In genomic region chr6:74356385-74356784, GRCh38 we compare ENCODE assay signal across 21 cellular contexts.
A peak's percentile ranks its signal among the peaks of the same experiment; 100 is the strongest.
DNase-seq lines count a peak whose midpoint lies in the region; ATAC-seq, FAIRE-seq and TF ChIP-seq lines count a peak whose summit lies in the region.
"Had no signal": no experiment of that assay in that cellular context is flagged by ENCODE, and none has a peak within 500 bp of the region (broad histone marks: within the 10 kb centered on the region; RNA-seq: fewer than 3 reads in every experiment).

No MANE protein-coding gene starts in this region.

- dilution Hi-C loops in keratinocyte (cut with MboI; ENCODE audit: extremely low pct_ligation_motif_present, low sequenced_read_pairs) = no loop called here

- CTCF ChIA-PET in A673 (lab: Charles Lee) = no interaction called here
- CTCF ChIA-PET in activated CD8-positive, alpha-beta memory T cell treated with anti-CD3 and anti-CD28 coated beads, Interleukin-2, amount 10 ng/mL, durations not matched to agents 7 days and 5 days (lab: Charles Lee) = no interaction called here

- H3K4me3 Mint-ChIP-seq in activated CD8-positive, alpha-beta memory T cell treated with anti-CD3 and anti-CD28 coated beads, Interleukin-2, amount 10 ng/mL, durations not matched to agents 7 days and 5 days = no peak overlapping the region
- H3K4me3 Mint-ChIP-seq: CD8-positive, alpha-beta T cell; stimulated activated naive CD8-positive, alpha-beta T cell treated with anti-CD3 and anti-CD28 coated beads, Interleukin-15, Interleukin-2, amounts not matched to agents 100 ng/mL and 50 ng/mL, for 24 hours; type B pancreatic cell had no signal

- H3K4me2 ChIP-seq in keratinocyte (ENCODE audit: control insufficient read depth, extremely low read depth, insufficient read depth, low read depth, low read length) = no peak overlapping the region
- H3K4me2 ChIP-seq: PC-9 had no signal

- ATAC-seq in activated CD8-positive, alpha-beta memory T cell treated with anti-CD3 and anti-CD28 coated beads, Interleukin-2, amount 10 ng/mL, durations not matched to agents 7 days and 5 days = no peak
- ATAC-seq: CD8-positive, alpha-beta T cell; left lung; right lobe of liver had no signal

- H4K20me1 ChIP-seq in keratinocyte (ENCODE audit: control insufficient read depth, extremely low read depth, insufficient read depth, low read length) = no peaks in the 10 kb centered on the region

- BruUV-seq in A673 (replicated peaks; lab: Mats Ljungman, UMichigan) = no TSS peak

- POLR2A ChIA-PET in A673 (lab: Charles Lee; ENCODE audit: low non-redundant PET) = no interaction called here

- no peaks in the 10 kb centered on the region for H3K79me2 ChIP-seq in keratinocyte (ENCODE audit: control insufficient read depth, insufficient read depth, low read length)

- H3K9me3 ChIP-seq in A673 (ENCODE audit: low read depth, low read length, poor library complexity, severe bottlenecking) (no peaks in the 10 kb centered on the region), keratinocyte (ENCODE audit: control insufficient read depth, low read depth, low read length) (no peaks in the 10 kb centered on the region)
- H3K9me3 ChIP-seq: left lung, right lobe of liver had no signal

- H3K4me1 ChIP-seq in A673 (ENCODE audit: insufficient read depth, low read length, poor library complexity, severe bottlenecking) (no peaks in the 10 kb centered on the region), keratinocyte (ENCODE audit: control insufficient read depth, extremely low read depth, insufficient read depth, low read length) (peaks cover 2% of the 10 kb centered on the region)
- H3K4me1 ChIP-seq: left lung, right lobe of liver had no signal

- H3K4me3 ChIP-seq in A673 (ENCODE audit: low read depth, low read length, poor library complexity, severe bottlenecking) = no peak overlapping the region
- H3K4me3 ChIP-seq in brain microvascular endothelial cell (ENCODE audit: low read depth, low read length) = no peak overlapping the region
- H3K4me3 ChIP-seq in keratinocyte (ENCODE audit: control insufficient read depth in 2 of 3, extremely low read depth in 1 of 3, insufficient read depth in 2 of 3, low read depth in 1 of 3, low read length in 3 of 3) = no peak overlapping the region
- H3K4me3 ChIP-seq: left lung, PC-9, right lobe of liver had no signal

- in situ Hi-C loops in brain microvascular endothelial cell (cut with HindIII; ENCODE audit: low pct_ligation_motif_present, low sequenced_read_pairs) = no loop called here

- peak; percentile 39 for FAIRE-seq in keratinocyte (lab: Jason Lieb, UNC)
- FAIRE-seq: H54 had no signal

- H3K27ac Mint-ChIP-seq in activated CD8-positive, alpha-beta memory T cell treated with anti-CD3 and anti-CD28 coated beads, Interleukin-2, amount 10 ng/mL, durations not matched to agents 7 days and 5 days = no peak overlapping the region
- H3K27ac Mint-ChIP-seq: CD8-positive, alpha-beta T cell; stimulated activated naive CD8-positive, alpha-beta T cell treated with anti-CD3 and anti-CD28 coated beads, Interleukin-15, Interleukin-2, amounts not matched to agents 100 ng/mL and 50 ng/mL, for 24 hours; type B pancreatic cell had no signal

- no peak overlapping the region for H3K27ac ChIP-seq in A673 (ENCODE audit: low read depth, low read length, poor library complexity, severe bottlenecking)
- no peak overlapping the region for H3K27ac ChIP-seq in brain microvascular endothelial cell
- H3K27ac ChIP-seq in keratinocyte (ENCODE audit: control insufficient read depth, insufficient read depth, low read length) = no peak overlapping the region
- H3K27ac ChIP-seq: left lung, PC-9, right lobe of liver had no signal

- H3K27me3 ChIP-seq in A673 (replicated peaks; ENCODE audit: insufficient read depth, low read depth, low read length, poor library complexity) (no peaks in the 10 kb centered on the region), brain microvascular endothelial cell (replicated peaks) (no peaks in the 10 kb centered on the region), keratinocyte (ENCODE audit: control insufficient read depth, extremely low read depth, insufficient read depth, low read length) (no peaks in the 10 kb centered on the region)
- H3K27me3 ChIP-seq: left lung, right lobe of liver had no signal

- H3K27me3 Mint-ChIP-seq in activated CD8-positive, alpha-beta memory T cell treated with anti-CD3 and anti-CD28 coated beads, Interleukin-2, amount 10 ng/mL, durations not matched to agents 7 days and 5 days = no peaks in the 10 kb centered on the region
- H3K27me3 Mint-ChIP-seq: stimulated activated naive CD8-positive, alpha-beta T cell treated with anti-CD3 and anti-CD28 coated beads, Interleukin-15, Interleukin-2, amounts not matched to agents 100 ng/mL and 50 ng/mL, for 24 hours; type B pancreatic cell had no signal

- no peaks in the 10 kb centered on the region for H3K36me3 ChIP-seq in A673 (ENCODE audit: insufficient read depth, low read length, poor library complexity, severe bottlenecking)
- no peaks in the 10 kb centered on the region for H3K36me3 ChIP-seq in brain microvascular endothelial cell (replicated peaks)
- H3K36me3 ChIP-seq in keratinocyte (ENCODE audit: control insufficient read depth in 2 of 2, extremely low read depth in 1 of 2, insufficient read depth in 2 of 2, low read length in 2 of 2) = no peaks in the 10 kb centered on the region
- H3K36me3 ChIP-seq: left lung, right lobe of liver had no signal

- H3K36me3 Mint-ChIP-seq in activated CD8-positive, alpha-beta memory T cell treated with anti-CD3 and anti-CD28 coated beads, Interleukin-2, amount 10 ng/mL, durations not matched to agents 7 days and 5 days = no peaks in the 10 kb centered on the region
- H3K36me3 Mint-ChIP-seq: CD8-positive, alpha-beta T cell; type B pancreatic cell had no signal

- no peak overlapping the region for H3K9ac ChIP-seq in keratinocyte (ENCODE audit: control insufficient read depth, extremely low read depth, insufficient read depth, low read length)

- TF ChIP-seq CTCF in A673 (conservative IDR thresholded peaks at IDR 0.05; ENCODE audit: low read depth, low read length) (no peak), brain microvascular endothelial cell (IDR thresholded peaks at IDR 0.05; ENCODE audit: low read depth, low read length, missing control alignments) (no peak), keratinocyte (optimal IDR thresholded peaks at IDR 0.05 in 1 of 3, IDR thresholded peaks at IDR 0.05 in 1 of 3, conservative IDR thresholded peaks at IDR 0.05 in 1 of 3; ENCODE audit: extremely low read depth in 1 of 3, insufficient read depth in 2 of 3, low read length in 3 of 3) (no peak)

- no peak overlapping the region for H2AFZ ChIP-seq in keratinocyte (ENCODE audit: control insufficient read depth, low read length)
- H2AFZ ChIP-seq: PC-9 had no signal

- intact Hi-C loops in A673 (cut with micrococcal nuclease; ENCODE audit: unreplicated experiment) = no loop called here
- intact Hi-C loops in cardiac septum (cut with DNase I) = no loop called here

- peaks cover 2% of the 10 kb centered on the region for H3K9me3 Mint-ChIP-seq in activated CD8-positive, alpha-beta memory T cell treated with anti-CD3 and anti-CD28 coated beads, Interleukin-2, amount 10 ng/mL, durations not matched to agents 7 days and 5 days (ENCODE audit: low read depth)
- H3K9me3 Mint-ChIP-seq: CD8-positive, alpha-beta T cell; stimulated activated naive CD8-positive, alpha-beta T cell treated with anti-CD3 and anti-CD28 coated beads, Interleukin-15, Interleukin-2, amounts not matched to agents 100 ng/mL and 50 ng/mL, for 24 hours; type B pancreatic cell had no signal

- DNase-seq in A673 (ENCODE audit: low spot score) (peak; percentile 34), HT1080 (ENCODE audit: low read depth) (peak; percentile 17), brain microvascular endothelial cell (peak; percentile 17), keratinocyte (ENCODE audit: low read depth, low spot score) (peak; percentile 23), activated gamma-delta T cell (lab: John Stamatoyannopoulos, UW) (no peak), DMS79 (lab: John Stamatoyannopoulos, UW) (no peak), cardiac septum (ENCODE audit: low spot score) (no peak)
- DNase-seq in activated CD8-positive, alpha-beta memory T cell treated with anti-CD3 and anti-CD28 coated beads, Interleukin-2, amount 10 ng/mL, durations not matched to agents 7 days and 5 days = no peak
- DNase-seq: activated CD4-positive, alpha-beta T cell treated with anti-CD3 and anti-CD28 coated beads, Interleukin-2, amount 50 U/mL, for 1 hour; activated naive CD4-positive, alpha-beta T cell; activated T-cell treated with anti-CD3 and anti-CD28 coated beads for 4 hours; CD8-positive, alpha-beta T cell; DND-41; left lung; NCI-H2107; PC-9; right lobe of liver; stimulated activated CD4-positive, alpha-beta T cell treated with anti-CD3 and anti-CD28 coated beads, Interleukin-1b, Interleukin-23, amount 100 ng/mL, for 48 hours had no signal

- no peaks in the 10 kb centered on the region for H3K9me1 ChIP-seq in keratinocyte (ENCODE audit: control insufficient read depth, extremely low read depth, insufficient read depth, low read length)

- no peaks in the 10 kb centered on the region for H3K4me1 Mint-ChIP-seq in activated CD8-positive, alpha-beta memory T cell treated with anti-CD3 and anti-CD28 coated beads, Interleukin-2, amount 10 ng/mL, durations not matched to agents 7 days and 5 days

Comparison
In these comparisons a context has a peak if more than half of its experiments do, and no peak if none do; other contexts are left out.
1. DNase-seq: peak in A673 (single experiment), HT1080 (single experiment), brain microvascular endothelial cell (single experiment) and keratinocyte (single experiment); none in activated gamma-delta T cell (single experiment), DMS79 (single experiment), activated CD8-positive, alpha-beta memory T cell treated with anti-CD3 and anti-CD28 coated beads, Interleukin-2, amount 10 ng/mL, durations not matched to agents 7 days and 5 days (single experiment) and cardiac septum (single experiment).